In genomic region chr13:96003304-96003703, GRCh38 we compare ENCODE assay signal across 13 cellular contexts. TPM values are rescaled to one million over a fixed set of nuclear protein-coding genes. Genes with fewer than 3 reads are reported as not detected.
DNase-seq lines count a peak whose midpoint lies in the region; ATAC-seq, FAIRE-seq and TF ChIP-seq lines count a peak whose summit lies in the region.
"Had no signal": no experiment of that assay in that cellular context is flagged by ENCODE, and none has a peak within 500 bp of the region (broad histone marks: within the 10 kb centered on the region; RNA-seq: fewer than 3 reads in every experiment).

No MANE protein-coding gene starts in this region.

- no peak overlapping the region for H3K4me3 Mint-ChIP-seq in stimulated activated naive CD8-positive, alpha-beta T cell treated with anti-CD3 and anti-CD28 coated beads, Interleukin-15, amount 100 ng/mL, for 72 hours
- H3K4me3 Mint-ChIP-seq: immature natural killer cell; stimulated activated memory B cell treated with anti-CD40 and anti-IgM and Interleukin-4, amounts not matched to agents 10 μg/mL and 1 μg/mL and 100 μg/mL, for 72 hours had no signal

- H3K27ac Mint-ChIP-seq in stimulated activated naive CD8-positive, alpha-beta T cell treated with anti-CD3 and anti-CD28 coated beads, Interleukin-15, amount 100 ng/mL, for 72 hours, result no peak overlapping the region
- H3K27ac Mint-ChIP-seq: immature natural killer cell; stimulated activated memory B cell treated with anti-CD40 and anti-IgM and Interleukin-4, amounts not matched to agents 10 μg/mL and 1 μg/mL and 100 μg/mL, for 72 hours had no signal

- in situ Hi-C loops in SK-MEL-5 (cut with HindIII; ENCODE audit: low pct_unique_long_range_greater_than_20kb, low sequenced_read_pairs), result no loop called here

- no peak for FAIRE-seq in D721Med (lab: Jason Lieb, UNC)

- H3K4me1 Mint-ChIP-seq in stimulated activated naive CD8-positive, alpha-beta T cell treated with anti-CD3 and anti-CD28 coated beads, Interleukin-15, amount 100 ng/mL, for 72 hours, result no peaks in the 10 kb centered on the region
- H3K4me1 Mint-ChIP-seq: immature natural killer cell; stimulated activated memory B cell treated with anti-CD40 and anti-IgM and Interleukin-4, amounts not matched to agents 10 μg/mL and 1 μg/mL and 100 μg/mL, for 72 hours had no signal

- ATAC-seq in stimulated activated naive CD8-positive, alpha-beta T cell treated with anti-CD3 and anti-CD28 coated beads, Interleukin-15, Interleukin-2, amounts not matched to agents 100 U/mL and 50 U/mL, for 24 hours, result peak; percentile 40
- no peak for ATAC-seq in stimulated activated naive CD8-positive, alpha-beta T cell treated with anti-CD3 and anti-CD28 coated beads, Interleukin-15, amount 100 ng/mL, for 72 hours
- ATAC-seq: stimulated activated memory B cell treated with anti-CD40 and anti-IgM and Interleukin-4, amounts not matched to agents 10 μg/mL and 1 μg/mL and 100 μg/mL, for 72 hours had no signal

- DNase-seq in stimulated activated naive CD8-positive, alpha-beta T cell treated with anti-CD3 and anti-CD28 coated beads, Interleukin-15, Interleukin-2, amounts not matched to agents 100 U/mL and 50 U/mL, for 24 hours, result no peak
- DNase-seq in stimulated activated naive CD8-positive, alpha-beta T cell treated with anti-CD3 and anti-CD28 coated beads, Interleukin-15, amount 100 ng/mL, for 72 hours, result no peak
- DNase-seq in SK-MEL-5 (ENCODE audit: low read depth, low spot score), result peak; percentile 54
- DNase-seq in fibroblast of gingiva (ENCODE audit: low read depth), result peak; percentile 18
- DNase-seq in D721Med (ENCODE audit: insufficient read length, low spot score), result no peak
- DNase-seq in activated naive CD4-positive, alpha-beta T cell treated with Interleukin-2 at 50 U/mL for 16 hours, result no peak
- no peak for DNase-seq in DMS153 (lab: John Stamatoyannopoulos, UW)
- no peak for DNase-seq in NCI-H510A treated with DMSO at 0.1 percent for 48 hours (lab: John Stamatoyannopoulos, UW)
- DNase-seq: activated naive CD4-positive, alpha-beta T cell; immature natural killer cell; NCI-H345; stimulated activated CD4-positive, alpha-beta T cell treated with anti-CD3 and anti-CD28 coated beads, Interleukin-4, amount 100 ng/mL, for 1 hour had no signal

- peaks cover 8% of the 10 kb centered on the region for H3K27me3 Mint-ChIP-seq in stimulated activated naive CD8-positive, alpha-beta T cell treated with anti-CD3 and anti-CD28 coated beads, Interleukin-15, amount 100 ng/mL, for 72 hours
- H3K27me3 Mint-ChIP-seq: stimulated activated memory B cell treated with anti-CD40 and anti-IgM and Interleukin-4, amounts not matched to agents 10 μg/mL and 1 μg/mL and 100 μg/mL, for 72 hours had no signal

- peaks cover 0 to 5% of the 10 kb centered on the region in 2 donors for H3K9me3 Mint-ChIP-seq in stimulated activated naive CD8-positive, alpha-beta T cell treated with anti-CD3 and anti-CD28 coated beads, Interleukin-15, amount 100 ng/mL, for 72 hours

- no peak for TF ChIP-seq CTCF in D721Med (IDR thresholded peaks at IDR 0.05; ENCODE audit: insufficient read depth, missing control alignments)

RNA-seq across cellular contexts. Expression of gene UGGT2, which starts 49.9 kb away (rescaled TPM):
- total RNA-seq in SK-MEL-5 (2014; rRNA removed; shearing (Covaris generic)), result 49.5 and 51.2 TPM in 2 replicates
- 26.6 and 40.6 TPM in 2 replicates for polyA plus RNA-seq in SK-MEL-5 (2015; cell fraction: cytosol; rRNA removed)
- 118 and 125 TPM in 2 replicates for polyA plus RNA-seq in SK-MEL-5 (2015; cell fraction: nucleus; rRNA removed)

Comparison
In these comparisons a context has a peak if more than half of its experiments do, and no peak if none do; other contexts are left out.
1. DNase-seq: peak in SK-MEL-5 (single experiment) and fibroblast of gingiva (single experiment); none in stimulated activated naive CD8-positive, alpha-beta T cell treated with anti-CD3 and anti-CD28 coated beads, Interleukin-15, Interleukin-2, amounts not matched to agents 100 U/mL and 50 U/mL, for 24 hours (single experiment), stimulated activated naive CD8-positive, alpha-beta T cell treated with anti-CD3 and anti-CD28 coated beads, Interleukin-15, amount 100 ng/mL, for 72 hours (0 of 2), D721Med (single experiment), activated naive CD4-positive, alpha-beta T cell treated with Interleukin-2 at 50 U/mL for 16 hours (single experiment), DMS153 (single experiment) and NCI-H510A treated with DMSO at 0.1 percent for 48 hours (single experiment).